Comparison of ENCODE assay signal across 10 cellular contexts in genomic region chr11:86246293-86246675, GRCh38. TPM values are rescaled to one million over a fixed set of nuclear protein-coding genes. Genes with fewer than 3 reads are reported as not detected.
DNase-seq lines count a peak whose midpoint lies in the region; ATAC-seq, FAIRE-seq and TF ChIP-seq lines count a peak whose summit lies in the region.
"Had no signal": no experiment of that assay in that cellular context is flagged by ENCODE, and none has a peak within 500 bp of the region (broad histone marks: within the 10 kb centered on the region; RNA-seq: fewer than 3 reads in every experiment).

No MANE protein-coding gene starts in this region.

- DNase-seq in breast epithelium (ENCODE audit: low spot score in 2 of 2) = no peak
- no peak for DNase-seq in MCF 10A (ENCODE audit: unreplicated experiment)
- no peak for DNase-seq in GM12878 (ENCODE audit: low read depth, low spot score)
- DNase-seq in lower leg skin (ENCODE audit: low spot score in 2 of 2) = no peak
- DNase-seq in transverse colon = no peak
- DNase-seq in iPS-NIHi11 (ENCODE audit: low spot score) = no peak
- no peak for DNase-seq in GM12892 (ENCODE audit: insufficient read length)
- DNase-seq: NCI-H1417 treated with DMSO at 0.1 percent for 48 hours had no signal

- TF ChIP-seq CTCF in breast epithelium (IDR thresholded peaks at IDR 0.05) (no peak), MCF 10A (IDR thresholded peaks at IDR 0.05; ENCODE audit: unreplicated experiment) (no peak), GM12878 (IDR thresholded peaks at IDR 0.05 in 2 of 3, conservative IDR thresholded peaks at IDR 0.05 in 1 of 3; ENCODE audit: control insufficient read depth in 2 of 3, extremely low read depth in 1 of 3, insufficient read depth in 1 of 3, low read depth in 3 of 3, low read length in 3 of 3) (no peak), lower leg skin (IDR thresholded peaks at IDR 0.05) (no peak), transverse colon (IDR thresholded peaks at IDR 0.05) (no peak)

- peaks cover 65% of the 10 kb centered on the region for H3K79me2 ChIP-seq in GM12878 (ENCODE audit: control insufficient read depth, insufficient read depth, low read length)

- TF ChIP-seq RAD21 in GM12878 (IDR thresholded peaks at IDR 0.05; ENCODE audit: insufficient read depth, low read depth, low read length) = no peak

- TF ChIP-seq POLR2A in breast epithelium (IDR thresholded peaks at IDR 0.05) (no peak), GM12878 (IDR thresholded peaks at IDR 0.05; ENCODE audit: low read depth, low read length) (no peak), lower leg skin (IDR thresholded peaks at IDR 0.05) (no peak), transverse colon (IDR thresholded peaks at IDR 0.05) (no peak), GM12892 (IDR thresholded peaks at IDR 0.05; ENCODE audit: low read depth, low read length) (no peak)

- ATAC-seq in GM12878 = no peak
- no peak for ATAC-seq in GM19328 (IDR thresholded peaks at IDR 0.05; ENCODE audit: unreplicated experiment)

- POLR2A ChIA-PET in MCF 10A (lab: Yijun Ruan, JAX) (interaction anchor here (0.7 to 3.9 kb wide), 14 partner anchors 15 to 618 kb away, joined by 3 to 40 read pairs (median 4); partner anchors contain the start of genes PICALM and TMEM126B), GM12878 (lab: Charles Lee) (interaction anchor here (0.8 to 3.1 kb wide), 6 partner anchors 26 to 179 kb away, joined by 3 to 11 read pairs (median 3); no protein-coding TSS in a partner anchor)

- CTCF ChIA-PET in MCF 10A (lab: Yijun Ruan, JAX) (interaction anchor here (0.7 to 1.5 kb wide), 5 partner anchors 27 to 295 kb away, joined by 3 to 4 read pairs (median 4); no protein-coding TSS in a partner anchor), GM12878 (lab: Yijun Ruan, JAX) (interaction anchor here (0.7 to 1.9 kb wide), 7 partner anchors 17 to 204 kb away, joined by 3 to 7 read pairs (median 5); no protein-coding TSS in a partner anchor)

- intact Hi-C loops in breast epithelium (cut with DNase I; ENCODE audit: low total_unique reads) = no loop called here
- intact Hi-C loops in MCF 10A (cut with micrococcal nuclease) = no loop called here
- intact Hi-C loops in GM12878 (cut with micrococcal nuclease; ENCODE audit: unreplicated experiment) = no loop called here
- intact Hi-C loops in lower leg skin (cut with DNase I; ENCODE audit: low total_unique reads) = no loop called here
- intact Hi-C loops in transverse colon (cut with DNase I; ENCODE audit: low total_unique reads) = no loop called here

- no peak overlapping the region for H3K4me3 Mint-ChIP-seq in MCF 10A (ENCODE audit: unreplicated experiment)

- no peak for TF ChIP-seq EP300 in GM12878 (IDR thresholded peaks at IDR 0.05; ENCODE audit: borderline replicate concordance in 1 of 2, control insufficient read depth in 1 of 2, low read depth in 2 of 2, low read length in 2 of 2)
- TF ChIP-seq EP300 in transverse colon (IDR thresholded peaks at IDR 0.05; ENCODE audit: low read depth) = no peak

- H4K20me1 ChIP-seq in GM12878 (ENCODE audit: control insufficient read depth, insufficient read depth) = no peaks in the 10 kb centered on the region; the same call in 1 of the 2 replicates

- no TSS peak for BruUV-seq in MCF 10A (replicated peaks; lab: Mats Ljungman, UMichigan)
- no TSS peak for BruUV-seq in GM12878 (replicated peaks; lab: Mats Ljungman, UMichigan)

- H3K27ac Mint-ChIP-seq in MCF 10A (ENCODE audit: low read depth, unreplicated experiment) = no peak overlapping the region

- 1% methylated on average over 5 of the region's 5 CpGs for WGBS in GM12878 (ENCODE audit: insufficient coverage, insufficient replicate concordance, low lambda C conversion rate, missing lambda C conversion rate)
- 49% methylated on average over 5 of the region's 5 CpGs for WGBS in lower leg skin, 2 donors
- WGBS in transverse colon (ENCODE audit: low coverage in 1 of 2), 2 donors = 38 to 41% methylated on average over 5 of the region's 5 CpGs

- peak overlapping the region; percentile 78 for H3K4me2 ChIP-seq in GM12878 (ENCODE audit: control insufficient read depth, insufficient read depth)

- H3K27me3 ChIP-seq in breast epithelium = no peaks in the 10 kb centered on the region
- no peaks in the 10 kb centered on the region for H3K27me3 ChIP-seq in GM12878 (replicated peaks in 1 of 2; ENCODE audit: control insufficient read depth in 2 of 2, insufficient read depth in 2 of 2, low read length in 1 of 2)
- no peaks in the 10 kb centered on the region for H3K27me3 ChIP-seq in transverse colon

- RAD21 ChIA-PET in GM12878 (lab: Charles Lee; ENCODE audit: unreplicated experiment) = interaction anchor here (0.7 to 2.6 kb wide), 11 partner anchors 9 to 203 kb away, joined by 3 to 10 read pairs (median 3); partner anchors contain the start of gene PICALM

- H3K4me1 Mint-ChIP-seq in MCF 10A (ENCODE audit: insufficient read depth, unreplicated experiment) = peaks cover 35% of the 10 kb centered on the region

- no peak overlapping the region for H2AFZ ChIP-seq in GM12878 (ENCODE audit: control insufficient read depth, low read depth, low read length)

- H3K4me1 ChIP-seq in breast epithelium (peaks cover 0 to 8% of the 10 kb centered on the region in 2 donors), GM12878 (ENCODE audit: control insufficient read depth, insufficient read depth, low read length) (peaks cover 16% of the 10 kb centered on the region), transverse colon (peaks cover 6 to 49% (median 32%) of the 10 kb centered on the region in 4 donors)

- peak overlapping the region; percentile 74 to 81 (median 80) for H3K4me3 ChIP-seq in breast epithelium
- peak overlapping the region; percentile 81 for H3K4me3 ChIP-seq in GM12878
- H3K4me3 ChIP-seq in lower leg skin (ENCODE audit: low read depth, poor library complexity, severe bottlenecking) = peak overlapping the region; percentile 95
- peak overlapping the region; percentile 83 to 93 (median 90) for H3K4me3 ChIP-seq in transverse colon

- no peaks in the 10 kb centered on the region for H3K27me3 Mint-ChIP-seq in MCF 10A (ENCODE audit: insufficient read depth, unreplicated experiment)

- H3K9me3 ChIP-seq in breast epithelium = no peaks in the 10 kb centered on the region
- H3K9me3 ChIP-seq in GM12878 (replicated peaks; ENCODE audit: control insufficient read depth, insufficient read depth, low read length) = no peaks in the 10 kb centered on the region
- H3K9me3 ChIP-seq in transverse colon = no peaks in the 10 kb centered on the region

- H3K9ac ChIP-seq in GM12878 (ENCODE audit: control insufficient read depth, insufficient read depth, low read length) = peak overlapping the region; percentile 95

- H3K36me3 Mint-ChIP-seq in MCF 10A (ENCODE audit: insufficient read depth, unreplicated experiment) = peaks cover 6% of the 10 kb centered on the region

- H3K36me3 ChIP-seq in breast epithelium = no peaks in the 10 kb centered on the region
- H3K36me3 ChIP-seq in GM12878 (ENCODE audit: control insufficient read depth in 2 of 2, insufficient read depth in 2 of 2, low read length in 1 of 2) = peaks cover 0 to 5% of the 10 kb centered on the region in 2 experiments; a peak in 2 of 4 replicates
- H3K36me3 ChIP-seq in transverse colon = no peaks in the 10 kb centered on the region

- in situ Hi-C loops in GM12878 (cut with MboI) = no loop called here
- in situ Hi-C loops in transverse colon (cut with MboI; ENCODE audit: low pct_ligation_motif_present in 1 of 4, low pct_unique_long_range_greater_than_20kb in 1 of 4, low sequenced_read_pairs in 3 of 4) = loop anchor here in 1 of 4 donors (25.0 kb wide), 1 partner anchor 584 kb away; the partner anchor contains the start of gene CREBZF

- SMC1A ChIA-PET in GM12878 (lab: Charles Lee; ENCODE audit: uncharacterized antibody, unreplicated experiment) = interaction anchor here (0.7 to 3.7 kb wide), 20 partner anchors 9 to 300 kb away, joined by 3 to 18 read pairs (median 4); partner anchors contain the start of gene PICALM

- FAIRE-seq in GM12878 (lab: Jason Lieb, UNC) (no peak), GM12892 (lab: Jason Lieb, UNC) (no peak)
- FAIRE-seq: TTC549 had no signal

- H3K27ac ChIP-seq in breast epithelium (no peak overlapping the region), GM12878 (ENCODE audit: control insufficient read depth, insufficient read depth) (peak overlapping the region; percentile 98), transverse colon (peak overlapping the region in 2 of 4 donors; percentile 98 to 99)

- H3K9me3 Mint-ChIP-seq in MCF 10A (ENCODE audit: unreplicated experiment) = no peaks in the 10 kb centered on the region

RNA-seq across cellular contexts. Expression of gene EED, which starts 1.7 kb away (rescaled TPM):
- total RNA-seq in breast epithelium (10 to 100 TPM; 14.6 to 39.4 (median 26.2) TPM), MCF 10A (2022) (20.9 and 22.9 TPM in 2 replicates), GM12878 (2014; rRNA removed) (41.5 and 53.4 TPM in 2 replicates), GM12878 (2014; rRNA removed; fragmentation: Illumina TruSeq; extraction: Trizol) (58.8 and 60.4 TPM in 2 replicates), GM12878 (2021) (46.3 and 53.1 TPM in 2 replicates), lower leg skin (10 to 100 TPM; 13.7 to 18.8 (median 16.2) TPM), transverse colon (10 to 100 TPM in 3 of 4 donors, 1 to 10 TPM in 1; 2.8 to 43.5 (median 23.5) TPM)
- total RNA-seq in GM12878 (2013; cell fraction: nucleolus; rRNA removed) = 146 and 159 TPM in 2 replicates
- polyA plus RNA-seq in GM12878 (2011; ENCODE audit: low read depth) = 39.3 TPM
- polyA plus RNA-seq in GM12878 (2011; rRNA removed) (85.6 and 113 TPM in 2 replicates), GM12878 (2014; fragmentation: Illumina TruSeq; extraction: Trizol) (51.1 and 61.8 TPM in 2 replicates), GM12878 (2014; fragmentation: Nextera tagmentation; extraction: Ambion mirVana) (100 to 1,000 TPM; 101 to 140 TPM), GM12878 (2014; rRNA removed) (41.4 and 49.5 TPM in 2 replicates), GM12878 (2016; fragmentation: Nextera tagmentation; extraction: Ambion mirVana) (100 to 1,000 TPM in 1 of 2 experiments, 10 to 100 TPM in 1; 95.1 to 105 TPM)
- 25.9 and 27.1 TPM in 2 replicates for polyA plus RNA-seq in GM12878 (2011; cell fraction: cytosol; rRNA removed)
- 50.5 and 65.2 TPM in 2 replicates for polyA plus RNA-seq in GM12878 (2011; cell fraction: nucleus; rRNA removed)
- polyA plus RNA-seq in GM12878 (2012) = 57.2 and 62.0 TPM in 2 replicates
- 34.6 and 51.6 TPM in 2 replicates for polyA minus RNA-seq in GM12878 (2011; rRNA and poly(A)+ RNA removed)
- 17.0 and 27.9 TPM in 2 replicates for polyA minus RNA-seq in GM12878 (2011; cell fraction: cytosol; rRNA and poly(A)+ RNA removed)
- polyA minus RNA-seq in GM12878 (2011; cell fraction: nucleus; rRNA and poly(A)+ RNA removed) = 42.0 and 76.3 TPM in 2 replicates
- 66.7 TPM for polyA plus RNA-seq in GM12892 (2012; ENCODE audit: missing spikeins)

RNA-seq across cellular contexts. Expression of gene HIKESHI, which starts 55.8 kb away (rescaled TPM):
- total RNA-seq in breast epithelium (10 to 100 TPM; 34.7 to 53.9 (median 43.5) TPM), MCF 10A (2022) (47.6 and 53.9 TPM in 2 replicates), GM12878 (2014; rRNA removed) (57.9 and 70.5 TPM in 2 replicates), GM12878 (2014; rRNA removed; fragmentation: Illumina TruSeq; extraction: Trizol) (53.3 and 54.0 TPM in 2 replicates), GM12878 (2021) (42.3 and 43.1 TPM in 2 replicates), lower leg skin (10 to 100 TPM; 14.7 to 33.2 (median 28.2) TPM), transverse colon (10 to 100 TPM in 3 of 4 donors, 1 to 10 TPM in 1; 2.2 to 18.7 (median 14.8) TPM)
- total RNA-seq in GM12878 (2013; cell fraction: nucleolus; rRNA removed) = 41.9 and 43.2 TPM in 2 replicates
- polyA plus RNA-seq in GM12878 (2011; ENCODE audit: low read depth) = 40.1 TPM
- polyA plus RNA-seq in GM12878 (2011; rRNA removed) (113 and 124 TPM in 2 replicates), GM12878 (2014; fragmentation: Illumina TruSeq; extraction: Trizol) (50.0 and 67.1 TPM in 2 replicates), GM12878 (2014; fragmentation: Nextera tagmentation; extraction: Ambion mirVana) (100 to 1,000 TPM; 156 to 228 TPM), GM12878 (2014; rRNA removed) (42.3 and 56.9 TPM in 2 replicates), GM12878 (2016; fragmentation: Nextera tagmentation; extraction: Ambion mirVana) (100 to 1,000 TPM; 116 to 119 TPM)
- polyA plus RNA-seq in GM12878 (2011; cell fraction: cytosol; rRNA removed) = 53.5 and 55.5 TPM in 2 replicates
- 42.7 and 70.1 TPM in 2 replicates for polyA plus RNA-seq in GM12878 (2011; cell fraction: nucleus; rRNA removed)
- 40.0 and 49.7 TPM in 2 replicates for polyA plus RNA-seq in GM12878 (2012)
- 48.2 and 53.0 TPM in 2 replicates for polyA minus RNA-seq in GM12878 (2011; rRNA and poly(A)+ RNA removed)
- polyA minus RNA-seq in GM12878 (2011; cell fraction: cytosol; rRNA and poly(A)+ RNA removed) = 11.2 and 15.4 TPM in 2 replicates
- 10.8 and 15.4 TPM in 2 replicates for polyA minus RNA-seq in GM12878 (2011; cell fraction: nucleus; rRNA and poly(A)+ RNA removed)
- polyA plus RNA-seq in GM12892 (2012; ENCODE audit: missing spikeins) = 58.6 TPM
